8 cellular contexts compared by ENCODE assay signal in genomic region chr3:188947401-188947982, GRCh38.
DNase-seq lines count a peak whose midpoint lies in the region; TF ChIP-seq lines count a peak whose summit lies in the region.

No MANE protein-coding gene starts in this region.

- no peaks in the 10 kb centered on the region for H3K27me3 ChIP-seq in muscle layer of colon (ENCODE audit: control insufficient read depth in 1 of 2, insufficient read depth in 2 of 2, low read length in 2 of 2)

- H3K27ac ChIP-seq in muscle layer of colon (ENCODE audit: low read depth, low read length) (peak overlapping the region; percentile 91), urinary bladder (ENCODE audit: low read depth) (peak overlapping the region; percentile 58)

- TF ChIP-seq CTCF in fibroblast of pulmonary artery (IDR thresholded peaks at IDR 0.05; ENCODE audit: low read length, missing control alignments) = peak; percentile 36

- H3K36me3 ChIP-seq in muscle layer of colon (ENCODE audit: insufficient read depth, low read length) (no peaks in the 10 kb centered on the region), urinary bladder (ENCODE audit: insufficient read depth) (no peaks in the 10 kb centered on the region)

- DNase-seq in DMS79 treated with DMSO at 0.1 percent for 48 hours (lab: John Stamatoyannopoulos, UW) = peak; percentile 96
- peak; percentile 93 to 98 (median 97) for DNase-seq in NCI-H1417 (lab: John Stamatoyannopoulos, UW)
- peak; percentile 30 for DNase-seq in SKM-1 treated with dmso at 0.1 percent for 144 hours (lab: John Stamatoyannopoulos, UW; ENCODE audit: unreplicated experiment)
- DNase-seq in fibroblast of pulmonary artery (ENCODE audit: low read depth) = peak; percentile 87
- DNase-seq in RPMI8226 = no peak
- DNase-seq in SW 1271 (lab: John Stamatoyannopoulos, UW) = no peak

- H3K4me3 ChIP-seq in fibroblast of pulmonary artery (replicated peaks; ENCODE audit: low read depth, low read length) = peak overlapping the region; percentile 43
- H3K4me3 ChIP-seq in muscle layer of colon (ENCODE audit: low read depth in 1 of 2, low read length in 2 of 2) = peak overlapping the region; percentile 44 to 54
- peak overlapping the region; percentile 13 for H3K4me3 ChIP-seq in urinary bladder (ENCODE audit: low read depth, low read length)

- 4% methylated on average over 33 of the region's 33 CpGs for WGBS in urinary bladder

- H3K4me1 ChIP-seq in muscle layer of colon (ENCODE audit: insufficient read depth, low read length) (peaks cover 51% of the 10 kb centered on the region), urinary bladder (ENCODE audit: insufficient read depth) (peaks cover 10% of the 10 kb centered on the region)

- peak overlapping the region; percentile 41 for H3K9ac ChIP-seq in muscle layer of colon (ENCODE audit: low read length)

- no peaks in the 10 kb centered on the region for H3K9me3 ChIP-seq in muscle layer of colon (ENCODE audit: low read length)

Comparison
In these comparisons a context has a peak if more than half of its experiments do, and no peak if none do; other contexts are left out.
1. DNase-seq: peak in DMS79 treated with DMSO at 0.1 percent for 48 hours (single experiment), NCI-H1417 (3 of 3), SKM-1 treated with dmso at 0.1 percent for 144 hours (single experiment) and fibroblast of pulmonary artery (single experiment); none in RPMI8226 (single experiment) and SW 1271 (0 of 2).
2. Peak in every context shown above with its lines, with median percentiles within 50 percentile points of each other: H3K4me3 ChIP-seq.